ENCODE assay signal across 16 cellular contexts in genomic region chr20:56389807-56390206, GRCh38. TPM values are rescaled to one million over a fixed set of nuclear protein-coding genes. Genes with fewer than 3 reads are reported as not detected.
DNase-seq lines count a peak whose midpoint lies in the region; ATAC-seq, FAIRE-seq and TF ChIP-seq lines count a peak whose summit lies in the region.
"Had no signal": no experiment of that assay in that cellular context is flagged by ENCODE, and none has a peak within 500 bp of the region (broad histone marks: within the 10 kb centered on the region; RNA-seq: fewer than 3 reads in every experiment).

No MANE protein-coding gene starts in this region.

- H3K79me2 ChIP-seq in Loucy (ENCODE audit: insufficient read depth, low read length) (peaks cover 92% of the 10 kb centered on the region), K562 (ENCODE audit: control insufficient read depth, insufficient read depth, low read length) (peaks cover 92% of the 10 kb centered on the region)

- H3K4me2 ChIP-seq in Loucy (ENCODE audit: low read depth, low read length, poor library complexity, severe bottlenecking): peak overlapping the region; percentile 83
- peak overlapping the region; percentile 22; the same call in 1 of the 2 replicates for H3K4me2 ChIP-seq in K562 (ENCODE audit: insufficient read depth, low read length)
- H3K4me2 ChIP-seq in skeletal muscle satellite cell (ENCODE audit: low read length): peak overlapping the region; percentile 9

- H3K9ac ChIP-seq in Loucy (ENCODE audit: low read depth, low read length, poor library complexity, severe bottlenecking) (peak overlapping the region; percentile 99), K562 (ENCODE audit: insufficient read depth in 1 of 2, low read depth in 2 of 2, low read length in 2 of 2) (peak overlapping the region in 1 of 2 experiments; percentile 17; a peak in 1 of 4 replicates), skeletal muscle satellite cell (ENCODE audit: low read depth, low read length) (no peak overlapping the region)

- no peaks in the 10 kb centered on the region for H3F3A ChIP-seq in Loucy (ENCODE audit: low read depth)

- peak overlapping the region; percentile 33; the same call in 1 of the 3 replicates for H3K27ac ChIP-seq in K562 (ENCODE audit: extremely low read depth, low read depth, low read length)
- H3K27ac ChIP-seq: neutrophil, upper lobe of left lung had no signal

- H3K27me3 Mint-ChIP-seq in activated naive CD4-positive, alpha-beta T cell treated with anti-CD3 and anti-CD28 coated beads, Interleukin-2, amount 10 ng/mL, durations not matched to agents 7 days and 5 days: no peaks in the 10 kb centered on the region
- H3K27me3 Mint-ChIP-seq: activated T-cell treated with anti-CD3 and anti-CD28 coated beads, Interleukin-2, amount 50 U/mL, for 24 hours had no signal

- peak overlapping the region; percentile 98 for H3K4me3 ChIP-seq in Loucy (ENCODE audit: low read length, poor library complexity, severe bottlenecking)
- H3K4me3 ChIP-seq in K562: no peak overlapping the region
- no peak overlapping the region for H3K4me3 ChIP-seq in skeletal muscle satellite cell (ENCODE audit: low read length)
- H3K4me3 ChIP-seq: upper lobe of left lung had no signal

- no peak for TF ChIP-seq RAD21 in K562 (CRISPR knock-in tag; conservative IDR thresholded peaks at IDR 0.05 in 1 of 2, IDR thresholded peaks at IDR 0.05 in 1 of 2)

- no peaks in the 10 kb centered on the region for H3K9me3 Mint-ChIP-seq in activated naive CD4-positive, alpha-beta T cell treated with anti-CD3 and anti-CD28 coated beads, Interleukin-2, amount 10 ng/mL, durations not matched to agents 7 days and 5 days
- H3K9me3 Mint-ChIP-seq in activated naive CD4-positive, alpha-beta T cell treated with anti-CD3 and anti-CD28 coated beads, Interleukin-2, amount 50 U/mL, for 72 hours: no peaks in the 10 kb centered on the region
- H3K9me3 Mint-ChIP-seq: activated T-cell treated with anti-CD3 and anti-CD28 coated beads, Interleukin-2, amount 50 U/mL, for 24 hours; mesothelial cell of epicardium had no signal

- H3K4me1 Mint-ChIP-seq in activated naive CD4-positive, alpha-beta T cell treated with anti-CD3 and anti-CD28 coated beads, Interleukin-2, amount 10 ng/mL, durations not matched to agents 7 days and 5 days: peaks cover 60% of the 10 kb centered on the region

- no peak for FAIRE-seq in K562 (lab: Jason Lieb, UNC)

- no peaks in the 10 kb centered on the region for H3K9me2 ChIP-seq in Loucy (replicated peaks; ENCODE audit: low read depth, low read length)

- H3K4me3 Mint-ChIP-seq in activated naive CD4-positive, alpha-beta T cell treated with anti-CD3 and anti-CD28 coated beads, Interleukin-2, amount 10 ng/mL, durations not matched to agents 7 days and 5 days: peak overlapping the region; percentile 29
- H3K4me3 Mint-ChIP-seq: activated T-cell treated with anti-CD3 and anti-CD28 coated beads, Interleukin-2, amount 50 U/mL, for 24 hours; mesothelial cell of epicardium had no signal

- no peak for TF ChIP-seq EP300 in K562 (IDR thresholded peaks at IDR 0.05; ENCODE audit: low read length)

- H3K27me3 ChIP-seq in Loucy (ENCODE audit: insufficient read depth, low read length, poor library complexity, severe bottlenecking): peaks cover 4% of the 10 kb centered on the region
- H3K27me3 ChIP-seq in K562 (ENCODE audit: control insufficient read depth in 2 of 2, insufficient read depth in 2 of 2, low read length in 2 of 2): no peaks in the 10 kb centered on the region
- H3K27me3 ChIP-seq in skeletal muscle satellite cell (ENCODE audit: control insufficient read depth, insufficient read depth, low read length): no peaks in the 10 kb centered on the region
- H3K27me3 ChIP-seq: neutrophil, upper lobe of left lung had no signal

- H2AFZ ChIP-seq in Loucy (ENCODE audit: low read length) (no peak overlapping the region), K562 (ENCODE audit: low read depth, low read length) (no peak overlapping the region)

- BruUV-seq in K562 (replicated peaks; lab: Mats Ljungman, UMichigan): no TSS peak

- H3K9me1 ChIP-seq in K562 (ENCODE audit: control insufficient read depth, insufficient read depth, low read length): peaks cover 3% of the 10 kb centered on the region

- 0 out of 2 replicates have a peak, but pooled peaks have one; percentile 37 for TF ChIP-seq POLR2A in K562 (conservative IDR thresholded peaks at IDR 0.05)

- TF ChIP-seq CTCF in Loucy (conservative IDR thresholded peaks at IDR 0.05; ENCODE audit: low read length): no peak
- no peak for TF ChIP-seq CTCF in K562 (IDR thresholded peaks at IDR 0.05 in 2 of 3, conservative IDR thresholded peaks at IDR 0.05 in 1 of 3; ENCODE audit: insufficient read depth in 2 of 3, low read depth in 1 of 3, low read length in 3 of 3)

- 93% methylated on average over 4 of the region's 4 CpGs for WGBS in K562 (ENCODE audit: insufficient coverage, low coverage, missing lambda C conversion rate)

- POLR2A ChIA-PET in K562 (lab: Yijun Ruan, JAX): no interaction called here

- in situ Hi-C loops in K562 (cut with MboI): no loop called here

- intact Hi-C loops in K562 (cut with micrococcal nuclease): no loop called here

- peaks cover 58% of the 10 kb centered on the region for H3K36me3 Mint-ChIP-seq in activated naive CD4-positive, alpha-beta T cell treated with anti-CD3 and anti-CD28 coated beads, Interleukin-2, amount 10 ng/mL, durations not matched to agents 7 days and 5 days
- peaks cover 18 to 35% of the 10 kb centered on the region in 2 donors for H3K36me3 Mint-ChIP-seq in activated naive CD4-positive, alpha-beta T cell treated with anti-CD3 and anti-CD28 coated beads, Interleukin-2, amount 50 U/mL, for 72 hours

- H4K20me1 ChIP-seq in Loucy (ENCODE audit: insufficient read depth, low read length, poor library complexity, severe bottlenecking) (peaks cover 37% of the 10 kb centered on the region), K562 (replicated peaks; ENCODE audit: control insufficient read depth, insufficient read depth, low read length) (no peaks in the 10 kb centered on the region)

- H3K9me3 ChIP-seq in Loucy (ENCODE audit: insufficient read depth, low read depth, low read length) (no peaks in the 10 kb centered on the region), K562 (replicated peaks; ENCODE audit: control insufficient read depth, insufficient read depth, low read depth, low read length) (no peaks in the 10 kb centered on the region), skeletal muscle satellite cell (replicated peaks; ENCODE audit: low read length) (no peaks in the 10 kb centered on the region)
- H3K9me3 ChIP-seq: neutrophil, upper lobe of left lung had no signal

- H3K36me3 ChIP-seq in Loucy (ENCODE audit: insufficient read depth, low read length) (peaks cover 33% of the 10 kb centered on the region; the same call in 1 of the 2 replicates), K562 (ENCODE audit: control insufficient read depth, insufficient read depth, low read length) (peaks cover 70% of the 10 kb centered on the region), skeletal muscle satellite cell (ENCODE audit: insufficient read depth, low read length) (peaks cover 29% of the 10 kb centered on the region)

- ATAC-seq in activated naive CD4-positive, alpha-beta T cell treated with anti-CD3 and anti-CD28 coated beads, Interleukin-2, amount 50 U/mL, for 72 hours: no peak
- no peak for ATAC-seq in K562
- no peak for ATAC-seq in HG03457 (IDR thresholded peaks at IDR 0.05; ENCODE audit: unreplicated experiment)
- ATAC-seq: Panc1 had no signal

- H3K4me1 ChIP-seq in Loucy (ENCODE audit: insufficient read depth, low read length, poor library complexity, severe bottlenecking) (peaks cover 64% of the 10 kb centered on the region), K562 (replicated peaks in 1 of 2; ENCODE audit: control insufficient read depth in 2 of 2, insufficient read depth in 2 of 2, low read length in 2 of 2) (peaks cover 4 to 19% of the 10 kb centered on the region in 2 experiments; a peak in 3 of 5 replicates), skeletal muscle satellite cell (ENCODE audit: control insufficient read depth, insufficient read depth, low read length) (peaks cover 18% of the 10 kb centered on the region)

- no peak overlapping the region for H3K27ac Mint-ChIP-seq in activated naive CD4-positive, alpha-beta T cell treated with anti-CD3 and anti-CD28 coated beads, Interleukin-2, amount 10 ng/mL, durations not matched to agents 7 days and 5 days
- H3K27ac Mint-ChIP-seq in activated naive CD4-positive, alpha-beta T cell treated with anti-CD3 and anti-CD28 coated beads, Interleukin-2, amount 50 U/mL, for 72 hours: peak overlapping the region in 1 of 2 donors; percentile 5
- H3K27ac Mint-ChIP-seq: activated T-cell treated with anti-CD3 and anti-CD28 coated beads, Interleukin-2, amount 50 U/mL, for 24 hours; mesothelial cell of epicardium had no signal

- CTCF ChIA-PET in activated naive CD4-positive, alpha-beta T cell treated with anti-CD3 and anti-CD28 coated beads, Interleukin-2, amount 10 ng/mL, durations not matched to agents 7 days and 5 days (lab: Charles Lee): no interaction called here
- CTCF ChIA-PET in K562 (lab: Yijun Ruan, JAX; ENCODE audit: low intra/inter-chr PET ratio): no interaction called here

- DNase-seq in activated naive CD4-positive, alpha-beta T cell treated with anti-CD3 and anti-CD28 coated beads, Interleukin-2, amount 10 ng/mL, durations not matched to agents 7 days and 5 days: no peak
- DNase-seq in activated naive CD4-positive, alpha-beta T cell treated with anti-CD3 and anti-CD28 coated beads, Interleukin-2, amount 50 U/mL, for 72 hours (ENCODE audit: low spot score in 2 of 2): no peak
- DNase-seq in K562 (ENCODE audit: extremely low read depth in 1 of 4, low spot score in 3 of 4) (no peak), HuH-7.5 (ENCODE audit: low spot score) (no peak), cerebellar nuclear complex (lab: John Stamatoyannopoulos, UW) (no peak)
- DNase-seq: activated T-cell treated with anti-CD3 and anti-CD28 coated beads, Interleukin-2, amount 50 U/mL, for 24 hours; effector CD4-positive, alpha-beta T cell; EL; stimulated activated naive CD4-positive, alpha-beta T cell had no signal

RNA-seq across cellular contexts. Expression of gene AURKA, which starts 2.2 kb away (rescaled TPM):
- total RNA-seq in activated naive CD4-positive, alpha-beta T cell treated with anti-CD3 and anti-CD28 coated beads, Interleukin-2, amount 50 U/mL, for 72 hours: 100 to 1,000 TPM in 1 of 2 donors, 10 to 100 TPM in 1; 93.0 to 130 TPM
- total RNA-seq in K562 (2011; cell fraction: chromatin; rRNA removed; ENCODE audit: low replicate concordance): 35.2 and 46.4 TPM in 2 replicates
- total RNA-seq in K562 (2011; cell fraction: nucleolus; rRNA removed): 29.4 and 33.6 TPM in 2 replicates
- 34.9 and 36.8 TPM in 2 replicates for total RNA-seq in K562 (2011; cell fraction: nucleoplasm; rRNA removed)
- total RNA-seq in K562 (2014; rRNA removed): 72.7 and 78.4 TPM in 2 replicates
- total RNA-seq in K562 (2014; rRNA removed; fragmentation: Illumina TruSeq; extraction: Trizol): 113 and 126 TPM in 2 replicates
- 102 and 105 TPM in 2 replicates for total RNA-seq in K562 (2015; rRNA removed; fragmentation: Illumina TruSeq; extraction: Trizol)
- total RNA-seq in K562 (2021): 97.4 and 101 TPM in 2 replicates
- polyA plus RNA-seq in K562 (2011; rRNA removed): 112 and 148 TPM in 2 replicates
- 82.8 and 98.1 TPM in 2 replicates for polyA plus RNA-seq in K562 (2011; cell fraction: cytosol; rRNA removed)
- polyA plus RNA-seq in K562 (2011; cell fraction: nucleus; rRNA removed): 52.9 and 65.0 TPM in 2 replicates
- polyA plus RNA-seq in K562 (2012): 70.5 and 75.3 TPM in 2 replicates
- 128 and 162 TPM in 2 replicates for polyA plus RNA-seq in K562 (2014; fragmentation: Illumina TruSeq; extraction: Trizol)
- 100 to 1,000 TPM; 130 to 153 TPM for polyA plus RNA-seq in K562 (2014; fragmentation: Nextera tagmentation; extraction: Ambion mirVana)
- polyA plus RNA-seq in K562 (2014; rRNA removed): 105 and 106 TPM in 2 replicates
- 99.4 and 104 TPM in 2 replicates for polyA minus RNA-seq in K562 (2011; rRNA and poly(A)+ RNA removed)
- 43.0 and 57.1 TPM in 2 replicates for polyA minus RNA-seq in K562 (2011; cell fraction: cytosol; rRNA and poly(A)+ RNA removed)
- polyA minus RNA-seq in K562 (2011; cell fraction: nucleus; rRNA and poly(A)+ RNA removed): 16.3 and 31.1 TPM in 2 replicates
- 34.2 and 38.0 TPM in 2 replicates for total RNA-seq in skeletal muscle satellite cell (2012; rRNA removed)

RNA-seq across cellular contexts. Expression of gene CSTF1, which starts 2.6 kb away (rescaled TPM):
- total RNA-seq in activated naive CD4-positive, alpha-beta T cell treated with anti-CD3 and anti-CD28 coated beads, Interleukin-2, amount 50 U/mL, for 72 hours: 10 to 100 TPM; 68.5 to 88.7 TPM
- 81.3 and 104 TPM in 2 replicates for total RNA-seq in K562 (2011; cell fraction: chromatin; rRNA removed; ENCODE audit: low replicate concordance)
- total RNA-seq in K562 (2011; cell fraction: nucleolus; rRNA removed): 51.9 and 54.7 TPM in 2 replicates
- total RNA-seq in K562 (2011; cell fraction: nucleoplasm; rRNA removed): 67.5 and 68.8 TPM in 2 replicates
- 30.8 and 36.3 TPM in 2 replicates for total RNA-seq in K562 (2014; rRNA removed)
- 53.4 and 55.2 TPM in 2 replicates for total RNA-seq in K562 (2014; rRNA removed; fragmentation: Illumina TruSeq; extraction: Trizol)
- 43.7 and 45.6 TPM in 2 replicates for total RNA-seq in K562 (2015; rRNA removed; fragmentation: Illumina TruSeq; extraction: Trizol)
- 44.4 and 48.9 TPM in 2 replicates for total RNA-seq in K562 (2021)
- 76.6 and 92.5 TPM in 2 replicates for polyA plus RNA-seq in K562 (2011; rRNA removed)
- polyA plus RNA-seq in K562 (2011; cell fraction: cytosol; rRNA removed): 77.7 and 92.2 TPM in 2 replicates
- polyA plus RNA-seq in K562 (2011; cell fraction: nucleus; rRNA removed): 81.7 and 87.2 TPM in 2 replicates
- 31.3 and 43.1 TPM in 2 replicates for polyA plus RNA-seq in K562 (2012)
- 48.1 and 56.6 TPM in 2 replicates for polyA plus RNA-seq in K562 (2014; fragmentation: Illumina TruSeq; extraction: Trizol)
- 100 to 1,000 TPM in 1 of 2 experiments, 10 to 100 TPM in 1; 74.1 to 110 TPM for polyA plus RNA-seq in K562 (2014; fragmentation: Nextera tagmentation; extraction: Ambion mirVana)
- 33.5 and 40.7 TPM in 2 replicates for polyA plus RNA-seq in K562 (2014; rRNA removed)
- polyA minus RNA-seq in K562 (2011; rRNA and poly(A)+ RNA removed): 157 and 159 TPM in 2 replicates
- 48.8 and 68.1 TPM in 2 replicates for polyA minus RNA-seq in K562 (2011; cell fraction: cytosol; rRNA and poly(A)+ RNA removed)
- 30.7 and 57.5 TPM in 2 replicates for polyA minus RNA-seq in K562 (2011; cell fraction: nucleus; rRNA and poly(A)+ RNA removed)
- 30.2 and 34.7 TPM in 2 replicates for total RNA-seq in skeletal muscle satellite cell (2012; rRNA removed)

RNA-seq across cellular contexts. Expression of gene CASS4, which starts 22.3 kb away (rescaled TPM):
- 1 to 10 TPM; 5.1 to 6.5 TPM for total RNA-seq in activated naive CD4-positive, alpha-beta T cell treated with anti-CD3 and anti-CD28 coated beads, Interleukin-2, amount 50 U/mL, for 72 hours
- 63.3 and 67.4 TPM in 2 replicates for total RNA-seq in K562 (2011; cell fraction: chromatin; rRNA removed; ENCODE audit: low replicate concordance)
- 45.1 and 50.9 TPM in 2 replicates for total RNA-seq in K562 (2011; cell fraction: nucleolus; rRNA removed)
- 43.0 and 48.2 TPM in 2 replicates for total RNA-seq in K562 (2011; cell fraction: nucleoplasm; rRNA removed)
- total RNA-seq in K562 (2014; rRNA removed) (26.7 and 27.1 TPM in 2 replicates), K562 (2014; rRNA removed; fragmentation: Illumina TruSeq; extraction: Trizol) (23.4 and 29.3 TPM in 2 replicates), K562 (2015; rRNA removed; fragmentation: Illumina TruSeq; extraction: Trizol) (25.3 and 25.6 TPM in 2 replicates), K562 (2021) (27.8 and 36.8 TPM in 2 replicates)
- polyA plus RNA-seq in K562 (2011; rRNA removed) (53.2 and 53.8 TPM in 2 replicates), K562 (2014; fragmentation: Illumina TruSeq; extraction: Trizol) (35.3 and 41.6 TPM in 2 replicates), K562 (2014; fragmentation: Nextera tagmentation; extraction: Ambion mirVana) (1 to 10 TPM; 8.1 to 8.8 TPM), K562 (2014; rRNA removed) (21.7 and 30.0 TPM in 2 replicates)
- polyA plus RNA-seq in K562 (2011; cell fraction: cytosol; rRNA removed): 52.4 and 52.9 TPM in 2 replicates
- 28.9 and 33.6 TPM in 2 replicates for polyA plus RNA-seq in K562 (2011; cell fraction: nucleus; rRNA removed)
- 18.6 and 19.4 TPM in 2 replicates for polyA plus RNA-seq in K562 (2012)
- polyA minus RNA-seq in K562 (2011; rRNA and poly(A)+ RNA removed): 56.7 and 57.5 TPM in 2 replicates
- polyA minus RNA-seq in K562 (2011; cell fraction: cytosol; rRNA and poly(A)+ RNA removed): 39.3 and 40.1 TPM in 2 replicates
- 26.0 and 37.0 TPM in 2 replicates for polyA minus RNA-seq in K562 (2011; cell fraction: nucleus; rRNA and poly(A)+ RNA removed)
- 0.87 TPM in 1 of 2 replicates, not detected in the other for total RNA-seq in skeletal muscle satellite cell (2012; rRNA removed)

RNA-seq across cellular contexts. Expression of gene FAM210B, which starts 31.0 kb away (rescaled TPM):
- 1 to 10 TPM; 5.8 to 6.3 TPM for total RNA-seq in activated naive CD4-positive, alpha-beta T cell treated with anti-CD3 and anti-CD28 coated beads, Interleukin-2, amount 50 U/mL, for 72 hours
- total RNA-seq in K562 (2011; cell fraction: chromatin; rRNA removed; ENCODE audit: low replicate concordance): 34.2 and 45.4 TPM in 2 replicates
- total RNA-seq in K562 (2011; cell fraction: nucleolus; rRNA removed): 42.5 and 44.3 TPM in 2 replicates
- 54.1 and 75.7 TPM in 2 replicates for total RNA-seq in K562 (2011; cell fraction: nucleoplasm; rRNA removed)
- 42.1 and 45.8 TPM in 2 replicates for total RNA-seq in K562 (2014; rRNA removed)
- total RNA-seq in K562 (2014; rRNA removed; fragmentation: Illumina TruSeq; extraction: Trizol): 58.1 and 61.2 TPM in 2 replicates
- total RNA-seq in K562 (2015; rRNA removed; fragmentation: Illumina TruSeq; extraction: Trizol): 37.5 and 39.0 TPM in 2 replicates
- 47.6 and 53.9 TPM in 2 replicates for total RNA-seq in K562 (2021)
- polyA plus RNA-seq in K562 (2011; rRNA removed): 69.9 and 87.3 TPM in 2 replicates
- 37.8 and 50.3 TPM in 2 replicates for polyA plus RNA-seq in K562 (2011; cell fraction: cytosol; rRNA removed)
- polyA plus RNA-seq in K562 (2011; cell fraction: nucleus; rRNA removed): 22.8 and 26.7 TPM in 2 replicates
- polyA plus RNA-seq in K562 (2012): 44.3 and 72.0 TPM in 2 replicates
- polyA plus RNA-seq in K562 (2014; fragmentation: Illumina TruSeq; extraction: Trizol): 69.3 and 83.3 TPM in 2 replicates
- 10 to 100 TPM; 12.1 to 21.4 TPM for polyA plus RNA-seq in K562 (2014; fragmentation: Nextera tagmentation; extraction: Ambion mirVana)
- polyA plus RNA-seq in K562 (2014; rRNA removed): 56.0 and 60.7 TPM in 2 replicates
- polyA minus RNA-seq in K562 (2011; rRNA and poly(A)+ RNA removed): 46.0 and 53.8 TPM in 2 replicates
- 20.9 and 25.4 TPM in 2 replicates for polyA minus RNA-seq in K562 (2011; cell fraction: cytosol; rRNA and poly(A)+ RNA removed)
- polyA minus RNA-seq in K562 (2011; cell fraction: nucleus; rRNA and poly(A)+ RNA removed): 19.5 and 23.7 TPM in 2 replicates
- total RNA-seq in skeletal muscle satellite cell (2012; rRNA removed): 23.4 and 32.4 TPM in 2 replicates

Comparison
In these comparisons a context has a peak if more than half of its experiments do, and no peak if none do; other contexts are left out.
1. H3K4me2 ChIP-seq: peak in every context shown above with its lines; median percentile 83 in Loucy; 22 in K562; 9 in skeletal muscle satellite cell.